ENCODE assay signal across 1 cellular context in the genomic region with DNA sequence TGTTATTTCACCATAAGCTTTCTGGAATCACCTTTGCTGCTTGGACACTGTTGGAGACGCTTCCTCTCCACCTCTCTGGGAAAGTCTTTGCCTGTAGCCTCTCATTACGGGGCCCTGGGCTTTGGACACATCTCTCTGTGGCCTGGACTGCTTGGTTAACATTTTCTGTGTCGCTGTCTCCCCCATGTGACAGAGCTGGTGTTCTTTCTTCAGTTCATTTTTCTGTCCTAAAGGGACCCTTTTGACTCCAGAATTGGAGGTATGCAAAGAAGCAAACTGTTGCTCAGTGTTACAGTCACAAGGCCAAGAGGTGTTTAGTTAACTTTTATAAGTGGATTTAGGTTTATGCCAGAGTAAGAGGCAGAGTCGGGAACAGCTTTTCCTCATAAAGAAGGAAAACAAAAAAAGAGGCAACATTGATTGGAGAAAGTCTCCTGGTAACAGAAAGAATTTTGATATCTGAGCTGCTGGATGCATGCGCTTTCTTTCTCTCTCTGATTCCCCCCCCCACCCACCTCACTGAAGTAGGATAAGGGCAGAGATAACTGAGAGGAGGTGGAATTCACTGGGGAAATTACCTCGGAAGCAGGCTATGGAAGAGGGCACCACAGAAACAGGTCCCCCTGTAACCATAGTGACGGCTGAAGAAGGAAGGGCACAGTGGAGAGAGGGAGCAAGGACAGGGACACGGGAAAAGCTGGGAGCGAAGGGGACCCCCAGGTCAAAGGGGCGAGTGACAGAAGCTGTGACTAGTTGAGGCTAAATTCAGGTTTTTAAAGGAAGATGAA.
TF ChIP-seq lines count a peak whose summit lies in the region.

No MANE protein-coding gene starts in this region.

TF ChIP-seq in HepG2, 621 proteins besides CTCF, POLR2A, EP300 and RAD21 (continued from another document):
- TF ChIP-seq, protein P1, sequence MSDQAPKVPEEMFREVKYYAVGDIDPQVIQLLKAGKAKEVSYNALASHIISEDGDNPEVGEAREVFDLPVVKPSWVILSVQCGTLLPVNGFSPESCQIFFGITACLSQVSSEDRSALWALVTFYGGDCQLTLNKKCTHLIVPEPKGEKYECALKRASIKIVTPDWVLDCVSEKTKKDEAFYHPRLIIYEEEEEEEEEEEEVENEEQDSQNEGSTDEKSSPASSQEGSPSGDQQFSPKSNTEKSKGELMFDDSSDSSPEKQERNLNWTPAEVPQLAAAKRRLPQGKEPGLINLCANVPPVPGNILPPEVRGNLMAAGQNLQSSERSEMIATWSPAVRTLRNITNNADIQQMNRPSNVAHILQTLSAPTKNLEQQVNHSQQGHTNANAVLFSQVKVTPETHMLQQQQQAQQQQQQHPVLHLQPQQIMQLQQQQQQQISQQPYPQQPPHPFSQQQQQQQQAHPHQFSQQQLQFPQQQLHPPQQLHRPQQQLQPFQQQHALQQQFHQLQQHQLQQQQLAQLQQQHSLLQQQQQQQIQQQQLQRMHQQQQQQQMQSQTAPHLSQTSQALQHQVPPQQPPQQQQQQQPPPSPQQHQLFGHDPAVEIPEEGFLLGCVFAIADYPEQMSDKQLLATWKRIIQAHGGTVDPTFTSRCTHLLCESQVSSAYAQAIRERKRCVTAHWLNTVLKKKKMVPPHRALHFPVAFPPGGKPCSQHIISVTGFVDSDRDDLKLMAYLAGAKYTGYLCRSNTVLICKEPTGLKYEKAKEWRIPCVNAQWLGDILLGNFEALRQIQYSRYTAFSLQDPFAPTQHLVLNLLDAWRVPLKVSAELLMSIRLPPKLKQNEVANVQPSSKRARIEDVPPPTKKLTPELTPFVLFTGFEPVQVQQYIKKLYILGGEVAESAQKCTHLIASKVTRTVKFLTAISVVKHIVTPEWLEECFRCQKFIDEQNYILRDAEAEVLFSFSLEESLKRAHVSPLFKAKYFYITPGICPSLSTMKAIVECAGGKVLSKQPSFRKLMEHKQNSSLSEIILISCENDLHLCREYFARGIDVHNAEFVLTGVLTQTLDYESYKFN (CRISPR knock-in tag; conservative IDR thresholded peaks at IDR 0.05) = no peak
- TF ChIP-seq, protein P2, sequence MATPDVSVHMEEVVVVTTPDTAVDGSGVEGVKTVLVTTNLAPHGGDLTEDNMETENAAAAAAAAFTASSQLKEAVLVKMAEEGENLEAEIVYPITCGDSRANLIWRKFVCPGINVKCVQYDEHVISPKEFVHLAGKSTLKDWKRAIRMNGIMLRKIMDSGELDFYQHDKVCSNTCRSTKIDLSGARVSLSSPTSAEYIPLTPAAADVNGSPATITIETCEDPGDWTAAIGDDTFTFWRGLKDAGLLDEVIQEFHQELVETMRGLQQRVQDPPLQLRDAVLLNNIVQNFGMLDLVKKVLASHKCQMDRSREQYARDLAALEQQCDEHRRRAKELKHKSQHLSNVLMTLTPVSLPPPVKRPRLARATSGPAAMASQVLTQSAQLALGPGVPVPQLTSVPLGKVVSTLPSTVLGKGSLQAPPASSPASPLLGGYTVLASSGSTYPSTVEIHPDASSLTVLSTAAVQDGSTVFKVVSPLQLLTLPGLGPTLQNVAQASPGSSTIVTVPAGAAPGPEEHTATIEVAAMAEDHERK (CRISPR knock-in tag; IDR thresholded peaks at IDR 0.05; ENCODE audit: low read depth) = no peak
- TF ChIP-seq, protein P3, sequence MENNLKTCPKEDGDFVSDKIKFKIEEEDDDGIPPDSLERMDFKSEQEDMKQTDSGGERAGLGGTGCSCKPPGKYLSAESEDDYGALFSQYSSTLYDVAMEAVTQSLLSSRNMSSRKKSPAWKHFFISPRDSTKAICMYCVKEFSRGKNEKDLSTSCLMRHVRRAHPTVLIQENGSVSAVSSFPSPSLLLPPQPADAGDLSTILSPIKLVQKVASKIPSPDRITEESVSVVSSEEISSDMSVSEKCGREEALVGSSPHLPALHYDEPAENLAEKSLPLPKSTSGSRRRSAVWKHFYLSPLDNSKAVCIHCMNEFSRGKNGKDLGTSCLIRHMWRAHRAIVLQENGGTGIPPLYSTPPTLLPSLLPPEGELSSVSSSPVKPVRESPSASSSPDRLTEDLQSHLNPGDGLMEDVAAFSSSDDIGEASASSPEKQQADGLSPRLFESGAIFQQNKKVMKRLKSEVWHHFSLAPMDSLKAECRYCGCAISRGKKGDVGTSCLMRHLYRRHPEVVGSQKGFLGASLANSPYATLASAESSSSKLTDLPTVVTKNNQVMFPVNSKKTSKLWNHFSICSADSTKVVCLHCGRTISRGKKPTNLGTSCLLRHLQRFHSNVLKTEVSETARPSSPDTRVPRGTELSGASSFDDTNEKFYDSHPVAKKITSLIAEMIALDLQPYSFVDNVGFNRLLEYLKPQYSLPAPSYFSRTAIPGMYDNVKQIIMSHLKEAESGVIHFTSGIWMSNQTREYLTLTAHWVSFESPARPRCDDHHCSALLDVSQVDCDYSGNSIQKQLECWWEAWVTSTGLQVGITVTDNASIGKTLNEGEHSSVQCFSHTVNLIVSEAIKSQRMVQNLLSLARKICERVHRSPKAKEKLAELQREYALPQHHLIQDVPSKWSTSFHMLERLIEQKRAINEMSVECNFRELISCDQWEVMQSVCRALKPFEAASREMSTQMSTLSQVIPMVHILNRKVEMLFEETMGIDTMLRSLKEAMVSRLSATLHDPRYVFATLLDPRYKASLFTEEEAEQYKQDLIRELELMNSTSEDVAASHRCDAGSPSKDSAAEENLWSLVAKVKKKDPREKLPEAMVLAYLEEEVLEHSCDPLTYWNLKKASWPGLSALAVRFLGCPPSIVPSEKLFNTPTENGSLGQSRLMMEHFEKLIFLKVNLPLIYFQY (CRISPR knock-in tag; IDR thresholded peaks at IDR 0.05; ENCODE audit: borderline replicate concordance) = no peak
- no peak for TF ChIP-seq CCAR2 (optimal IDR thresholded peaks at IDR 0.05; ENCODE audit: low read depth, low read length)
- TF ChIP-seq, protein P4, sequence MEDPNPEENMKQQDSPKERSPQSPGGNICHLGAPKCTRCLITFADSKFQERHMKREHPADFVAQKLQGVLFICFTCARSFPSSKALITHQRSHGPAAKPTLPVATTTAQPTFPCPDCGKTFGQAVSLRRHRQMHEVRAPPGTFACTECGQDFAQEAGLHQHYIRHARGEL (CRISPR knock-in tag; IDR thresholded peaks at IDR 0.05) = no peak
